ENCODE assay signal across 3 cellular contexts in genomic region chr22:26486394-26486793, GRCh38.
TF ChIP-seq lines count a peak whose summit lies in the region.

No MANE protein-coding gene starts in this region.

TF ChIP-seq in SK-N-SH, 30 proteins besides CTCF, POLR2A, EP300 and RAD21:
- TF ChIP-seq TCF12 (IDR thresholded peaks at IDR 0.05) (no peak), SIN3A (IDR thresholded peaks at IDR 0.05; ENCODE audit: borderline replicate concordance, low read depth, low read length) (no peak), FOXM1 (IDR thresholded peaks at IDR 0.05; ENCODE audit: low read depth) (no peak), TAF1 (IDR thresholded peaks at IDR 0.05; ENCODE audit: borderline replicate concordance, low read depth, low read length) (no peak), ELF1 (IDR thresholded peaks at IDR 0.05) (no peak), GATA2 (CRISPR knock-in tag; IDR thresholded peaks at IDR 0.05) (no peak), MEF2A (IDR thresholded peaks at IDR 0.05; ENCODE audit: borderline replicate concordance, low read depth) (no peak)

TF ChIP-seq in SK-N-SH treated with all-trans-retinoic acid at 6 μM for 48 hours, 23 proteins besides CTCF, POLR2A, EP300 and RAD21:
- TF ChIP-seq OSR1 (CRISPR knock-in tag; IDR thresholded peaks at IDR 0.05) (no peak), ZFP3 (CRISPR knock-in tag; IDR thresholded peaks at IDR 0.05) (no peak), PPARA (CRISPR knock-in tag; IDR thresholded peaks at IDR 0.05; ENCODE audit: borderline replicate concordance) (no peak), TCF4 (CRISPR knock-in tag; IDR thresholded peaks at IDR 0.05; ENCODE audit: borderline replicate concordance) (no peak), ZNF565 (CRISPR knock-in tag; conservative IDR thresholded peaks at IDR 0.05; ENCODE audit: low read depth) (no peak), POU6F1 (CRISPR knock-in tag; IDR thresholded peaks at IDR 0.05; ENCODE audit: borderline replicate concordance, low read depth) (no peak)
- TF ChIP-seq, protein P1, sequence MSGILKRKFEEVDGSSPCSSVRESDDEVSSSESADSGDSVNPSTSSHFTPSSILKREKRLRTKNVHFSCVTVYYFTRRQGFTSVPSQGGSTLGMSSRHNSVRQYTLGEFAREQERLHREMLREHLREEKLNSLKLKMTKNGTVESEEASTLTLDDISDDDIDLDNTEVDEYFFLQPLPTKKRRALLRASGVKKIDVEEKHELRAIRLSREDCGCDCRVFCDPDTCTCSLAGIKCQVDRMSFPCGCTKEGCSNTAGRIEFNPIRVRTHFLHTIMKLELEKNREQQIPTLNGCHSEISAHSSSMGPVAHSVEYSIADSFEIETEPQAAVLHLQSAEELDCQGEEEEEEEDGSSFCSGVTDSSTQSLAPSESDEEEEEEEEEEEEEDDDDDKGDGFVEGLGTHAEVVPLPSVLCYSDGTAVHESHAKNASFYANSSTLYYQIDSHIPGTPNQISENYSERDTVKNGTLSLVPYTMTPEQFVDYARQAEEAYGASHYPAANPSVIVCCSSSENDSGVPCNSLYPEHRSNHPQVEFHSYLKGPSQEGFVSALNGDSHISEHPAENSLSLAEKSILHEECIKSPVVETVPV (CRISPR knock-in tag; IDR thresholded peaks at IDR 0.05): no peak
- TF ChIP-seq, protein P2, sequence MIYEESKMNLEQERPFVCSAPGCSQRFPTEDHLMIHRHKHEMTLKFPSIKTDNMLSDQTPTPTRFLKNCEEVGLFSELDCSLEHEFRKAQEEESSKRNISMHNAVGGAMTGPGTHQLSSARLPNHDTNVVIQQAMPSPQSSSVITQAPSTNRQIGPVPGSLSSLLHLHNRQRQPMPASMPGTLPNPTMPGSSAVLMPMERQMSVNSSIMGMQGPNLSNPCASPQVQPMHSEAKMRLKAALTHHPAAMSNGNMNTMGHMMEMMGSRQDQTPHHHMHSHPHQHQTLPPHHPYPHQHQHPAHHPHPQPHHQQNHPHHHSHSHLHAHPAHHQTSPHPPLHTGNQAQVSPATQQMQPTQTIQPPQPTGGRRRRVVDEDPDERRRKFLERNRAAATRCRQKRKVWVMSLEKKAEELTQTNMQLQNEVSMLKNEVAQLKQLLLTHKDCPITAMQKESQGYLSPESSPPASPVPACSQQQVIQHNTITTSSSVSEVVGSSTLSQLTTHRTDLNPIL (CRISPR knock-in tag; IDR thresholded peaks at IDR 0.05; ENCODE audit: low read depth): no peak
- TF ChIP-seq, protein P3, sequence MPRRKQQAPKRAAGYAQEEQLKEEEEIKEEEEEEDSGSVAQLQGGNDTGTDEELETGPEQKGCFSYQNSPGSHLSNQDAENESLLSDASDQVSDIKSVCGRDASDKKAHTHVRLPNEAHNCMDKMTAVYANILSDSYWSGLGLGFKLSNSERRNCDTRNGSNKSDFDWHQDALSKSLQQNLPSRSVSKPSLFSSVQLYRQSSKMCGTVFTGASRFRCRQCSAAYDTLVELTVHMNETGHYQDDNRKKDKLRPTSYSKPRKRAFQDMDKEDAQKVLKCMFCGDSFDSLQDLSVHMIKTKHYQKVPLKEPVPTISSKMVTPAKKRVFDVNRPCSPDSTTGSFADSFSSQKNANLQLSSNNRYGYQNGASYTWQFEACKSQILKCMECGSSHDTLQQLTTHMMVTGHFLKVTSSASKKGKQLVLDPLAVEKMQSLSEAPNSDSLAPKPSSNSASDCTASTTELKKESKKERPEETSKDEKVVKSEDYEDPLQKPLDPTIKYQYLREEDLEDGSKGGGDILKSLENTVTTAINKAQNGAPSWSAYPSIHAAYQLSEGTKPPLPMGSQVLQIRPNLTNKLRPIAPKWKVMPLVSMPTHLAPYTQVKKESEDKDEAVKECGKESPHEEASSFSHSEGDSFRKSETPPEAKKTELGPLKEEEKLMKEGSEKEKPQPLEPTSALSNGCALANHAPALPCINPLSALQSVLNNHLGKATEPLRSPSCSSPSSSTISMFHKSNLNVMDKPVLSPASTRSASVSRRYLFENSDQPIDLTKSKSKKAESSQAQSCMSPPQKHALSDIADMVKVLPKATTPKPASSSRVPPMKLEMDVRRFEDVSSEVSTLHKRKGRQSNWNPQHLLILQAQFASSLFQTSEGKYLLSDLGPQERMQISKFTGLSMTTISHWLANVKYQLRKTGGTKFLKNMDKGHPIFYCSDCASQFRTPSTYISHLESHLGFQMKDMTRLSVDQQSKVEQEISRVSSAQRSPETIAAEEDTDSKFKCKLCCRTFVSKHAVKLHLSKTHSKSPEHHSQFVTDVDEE (CRISPR knock-in tag; IDR thresholded peaks at IDR 0.05): no peak

TF ChIP-seq in HEK293T, 16 proteins besides CTCF, POLR2A, EP300 and RAD21:
- TF ChIP-seq PKNOX1 (IDR thresholded peaks at IDR 0.05) (no peak), TARDBP (IDR thresholded peaks at IDR 0.05) (no peak), FOXK2 (IDR thresholded peaks at IDR 0.05) (no peak), L3MBTL2 (conservative IDR thresholded peaks at IDR 0.05) (no peak), FOXM1 (IDR thresholded peaks at IDR 0.05; ENCODE audit: borderline replicate concordance) (no peak), LEF1 (IDR thresholded peaks at IDR 0.05; ENCODE audit: borderline replicate concordance) (no peak), ARNT (IDR thresholded peaks at IDR 0.05) (no peak), SP1 (IDR thresholded peaks at IDR 0.05) (no peak), CTBP1 (IDR thresholded peaks at IDR 0.05; ENCODE audit: borderline replicate concordance) (no peak), NFRKB (IDR thresholded peaks at IDR 0.05) (no peak), BHLHE40 (IDR thresholded peaks at IDR 0.05; ENCODE audit: borderline replicate concordance) (no peak), FOXA1 (IDR thresholded peaks at IDR 0.05) (no peak), ZNF384 (IDR thresholded peaks at IDR 0.05) (no peak), SUZ12 (IDR thresholded peaks at IDR 0.05) (no peak), ELF4 (IDR thresholded peaks at IDR 0.05) (no peak), HDGF (IDR thresholded peaks at IDR 0.05; ENCODE audit: borderline replicate concordance) (no peak)
